In genomic region chr2:6968319-6969100, GRCh38 we compare ENCODE assay signal across 11 cellular contexts. TPM values are rescaled to one million over a fixed set of nuclear protein-coding genes. Genes with fewer than 3 reads are reported as not detected.
DNase-seq lines count a peak whose midpoint lies in the region; TF ChIP-seq lines count a peak whose summit lies in the region.
"Had no signal": no experiment of that assay in that cellular context is flagged by ENCODE, and none has a peak within 500 bp of the region (broad histone marks: within the 10 kb centered on the region; RNA-seq: fewer than 3 reads in every experiment).

No MANE protein-coding gene starts in this region.

- peak; percentile 60 for TF ChIP-seq CTCF in astrocyte of the cerebellum (IDR thresholded peaks at IDR 0.05; ENCODE audit: low read depth, low read length, missing control alignments)

- no peak overlapping the region for H3K27ac ChIP-seq in skeletal muscle tissue (ENCODE audit: low read depth, low read length)
- H3K27ac ChIP-seq: VCaP had no signal

- H3K4me1 ChIP-seq in skeletal muscle tissue (ENCODE audit: control insufficient read depth in 3 of 3, insufficient read depth in 3 of 3, low read length in 3 of 3), result peaks cover 5 to 23% (median 13%) of the 10 kb centered on the region in 3 donors

- DNase-seq in M059J (ENCODE audit: low read depth), result peak; percentile 21
- DNase-seq in astrocyte of the cerebellum (ENCODE audit: low read depth), result peak; percentile 87
- DNase-seq in hippocampal formation (lab: John Stamatoyannopoulos, UW), result peak; percentile 32 to 78
- no peak for DNase-seq in NCI-H1105 treated with DMSO at 0.1 percent for 48 hours (lab: John Stamatoyannopoulos, UW)
- DNase-seq in NCI-H1105 (lab: John Stamatoyannopoulos, UW), result no peak
- no peak for DNase-seq in NCI-H2171 (lab: John Stamatoyannopoulos, UW)
- DNase-seq: NCI-H345, SHP77 had no signal

- H3K4me3 ChIP-seq in astrocyte of the cerebellum (ENCODE audit: low read depth, low read length) (no peak overlapping the region), skeletal muscle tissue (ENCODE audit: low read length in 3 of 3) (no peak overlapping the region)
- H3K4me3 ChIP-seq: K562 had no signal

- in situ Hi-C loops in astrocyte of the cerebellum (cut with HindIII; ENCODE audit: low sequenced_read_pairs), result no loop called here

- no peaks in the 10 kb centered on the region for H3K27me3 ChIP-seq in skeletal muscle tissue (ENCODE audit: control insufficient read depth in 3 of 3, insufficient read depth in 3 of 3, low read length in 3 of 3)

- H3K36me3 ChIP-seq in skeletal muscle tissue (ENCODE audit: control insufficient read depth in 3 of 3, insufficient read depth in 3 of 3, low read length in 3 of 3), result no peaks in the 10 kb centered on the region

- H3K9ac ChIP-seq in skeletal muscle tissue (ENCODE audit: low read depth in 1 of 3, low read length in 3 of 3), result peak overlapping the region in 2 of 3 donors; percentile 14 to 28

- no peaks in the 10 kb centered on the region for H3K9me3 ChIP-seq in skeletal muscle tissue (ENCODE audit: control insufficient read depth in 3 of 3, low read length in 3 of 3)

RNA-seq across cellular contexts. Expression of gene RNF144A, which starts 51.3 kb away (rescaled TPM):
- 1.5 and 3.5 TPM in 2 replicates for total RNA-seq in M059J (2014; rRNA removed; shearing (Covaris generic))
- total RNA-seq in skeletal muscle tissue, result 16.2 TPM

Comparison
In these comparisons a context has a peak if more than half of its experiments do, and no peak if none do; other contexts are left out.
1. DNase-seq: peak in M059J (single experiment), astrocyte of the cerebellum (single experiment) and hippocampal formation (2 of 2); none in NCI-H1105 treated with DMSO at 0.1 percent for 48 hours (single experiment), NCI-H1105 (single experiment) and NCI-H2171 (single experiment).